ENCODE assay signal across 2 cellular contexts in the genomic region with DNA sequence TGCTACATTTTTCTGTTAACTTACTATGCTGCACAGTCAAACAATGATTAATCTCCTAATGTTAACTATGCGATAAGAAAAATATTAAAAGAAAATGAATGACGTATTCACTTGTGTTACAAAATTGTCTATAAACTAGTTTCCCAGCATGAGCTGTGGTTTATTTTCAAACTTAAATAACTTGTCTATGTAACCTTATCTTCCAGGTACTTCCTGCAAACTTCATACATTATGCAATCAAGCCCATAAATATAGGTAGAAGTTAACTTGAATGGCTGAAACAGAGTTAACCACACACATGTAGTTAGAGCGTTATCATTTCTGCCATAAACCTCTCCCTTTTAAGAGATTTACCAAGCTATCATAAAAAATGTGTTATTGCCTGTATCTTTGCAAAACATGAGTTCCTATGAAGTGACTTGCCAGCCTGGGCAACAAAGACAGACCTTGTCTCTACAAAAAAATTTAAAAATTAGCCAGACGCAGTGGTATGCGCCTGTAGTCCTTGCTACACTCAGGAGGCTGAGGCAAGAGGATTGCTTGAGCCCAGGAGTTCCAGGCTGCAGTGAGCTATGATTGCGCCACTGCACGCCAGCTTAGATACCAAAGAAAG.
TF ChIP-seq lines count a peak whose summit lies in the region.

No MANE protein-coding gene starts in this region.

TF ChIP-seq in HEK293, 187 proteins besides CTCF, POLR2A, EP300 and RAD21 (continues in another document):
- TF ChIP-seq, protein P1, sequence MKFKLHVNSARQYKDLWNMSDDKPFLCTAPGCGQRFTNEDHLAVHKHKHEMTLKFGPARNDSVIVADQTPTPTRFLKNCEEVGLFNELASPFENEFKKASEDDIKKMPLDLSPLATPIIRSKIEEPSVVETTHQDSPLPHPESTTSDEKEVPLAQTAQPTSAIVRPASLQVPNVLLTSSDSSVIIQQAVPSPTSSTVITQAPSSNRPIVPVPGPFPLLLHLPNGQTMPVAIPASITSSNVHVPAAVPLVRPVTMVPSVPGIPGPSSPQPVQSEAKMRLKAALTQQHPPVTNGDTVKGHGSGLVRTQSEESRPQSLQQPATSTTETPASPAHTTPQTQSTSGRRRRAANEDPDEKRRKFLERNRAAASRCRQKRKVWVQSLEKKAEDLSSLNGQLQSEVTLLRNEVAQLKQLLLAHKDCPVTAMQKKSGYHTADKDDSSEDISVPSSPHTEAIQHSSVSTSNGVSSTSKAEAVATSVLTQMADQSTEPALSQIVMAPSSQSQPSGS (tag by site-specific recombination; IDR thresholded peaks at IDR 0.05; ENCODE audit: low read depth) = peak; percentile 80
- no peak for TF ChIP-seq GFI1B (tag by site-specific recombination; IDR thresholded peaks at IDR 0.05)
- TF ChIP-seq, protein P2, sequence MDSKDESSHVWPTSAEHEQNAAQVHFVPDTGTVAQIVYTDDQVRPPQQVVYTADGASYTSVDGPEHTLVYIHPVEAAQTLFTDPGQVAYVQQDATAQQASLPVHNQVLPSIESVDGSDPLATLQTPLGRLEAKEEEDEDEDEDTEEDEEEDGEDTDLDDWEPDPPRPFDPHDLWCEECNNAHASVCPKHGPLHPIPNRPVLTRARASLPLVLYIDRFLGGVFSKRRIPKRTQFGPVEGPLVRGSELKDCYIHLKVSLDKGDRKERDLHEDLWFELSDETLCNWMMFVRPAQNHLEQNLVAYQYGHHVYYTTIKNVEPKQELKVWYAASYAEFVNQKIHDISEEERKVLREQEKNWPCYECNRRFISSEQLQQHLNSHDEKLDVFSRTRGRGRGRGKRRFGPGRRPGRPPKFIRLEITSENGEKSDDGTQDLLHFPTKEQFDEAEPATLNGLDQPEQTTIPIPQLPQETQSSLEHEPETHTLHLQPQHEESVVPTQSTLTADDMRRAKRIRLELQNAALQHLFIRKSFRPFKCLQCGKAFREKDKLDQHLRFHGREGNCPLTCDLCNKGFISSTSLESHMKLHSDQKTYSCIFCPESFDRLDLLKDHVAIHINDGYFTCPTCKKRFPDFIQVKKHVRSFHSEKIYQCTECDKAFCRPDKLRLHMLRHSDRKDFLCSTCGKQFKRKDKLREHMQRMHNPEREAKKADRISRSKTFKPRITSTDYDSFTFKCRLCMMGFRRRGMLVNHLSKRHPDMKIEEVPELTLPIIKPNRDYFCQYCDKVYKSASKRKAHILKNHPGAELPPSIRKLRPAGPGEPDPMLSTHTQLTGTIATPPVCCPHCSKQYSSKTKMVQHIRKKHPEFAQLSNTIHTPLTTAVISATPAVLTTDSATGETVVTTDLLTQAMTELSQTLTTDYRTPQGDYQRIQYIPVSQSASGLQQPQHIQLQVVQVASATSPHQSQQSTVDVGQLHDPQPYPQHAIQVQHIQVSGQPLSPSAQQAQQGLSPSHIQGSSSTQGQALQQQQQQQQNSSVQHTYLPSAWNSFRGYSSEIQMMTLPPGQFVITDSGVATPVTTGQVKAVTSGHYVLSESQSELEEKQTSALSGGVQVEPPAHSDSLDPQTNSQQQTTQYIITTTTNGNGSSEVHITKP (tag by site-specific recombination; IDR thresholded peaks at IDR 0.05) = peak; percentile 51
- TF ChIP-seq, protein P3, sequence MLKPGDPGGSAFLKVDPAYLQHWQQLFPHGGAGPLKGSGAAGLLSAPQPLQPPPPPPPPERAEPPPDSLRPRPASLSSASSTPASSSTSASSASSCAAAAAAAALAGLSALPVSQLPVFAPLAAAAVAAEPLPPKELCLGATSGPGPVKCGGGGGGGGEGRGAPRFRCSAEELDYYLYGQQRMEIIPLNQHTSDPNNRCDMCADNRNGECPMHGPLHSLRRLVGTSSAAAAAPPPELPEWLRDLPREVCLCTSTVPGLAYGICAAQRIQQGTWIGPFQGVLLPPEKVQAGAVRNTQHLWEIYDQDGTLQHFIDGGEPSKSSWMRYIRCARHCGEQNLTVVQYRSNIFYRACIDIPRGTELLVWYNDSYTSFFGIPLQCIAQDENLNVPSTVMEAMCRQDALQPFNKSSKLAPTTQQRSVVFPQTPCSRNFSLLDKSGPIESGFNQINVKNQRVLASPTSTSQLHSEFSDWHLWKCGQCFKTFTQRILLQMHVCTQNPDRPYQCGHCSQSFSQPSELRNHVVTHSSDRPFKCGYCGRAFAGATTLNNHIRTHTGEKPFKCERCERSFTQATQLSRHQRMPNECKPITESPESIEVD (tag by site-specific recombination; IDR thresholded peaks at IDR 0.05) = peak; percentile 76
- peak; percentile 46; the same call in 1 of the 2 replicates for TF ChIP-seq TCF7L2 (IDR thresholded peaks at IDR 0.05; ENCODE audit: borderline replicate concordance, low read depth, low read length)
- no peak for TF ChIP-seq ZNF140 (tag by site-specific recombination; IDR thresholded peaks at IDR 0.05)
- TF ChIP-seq, protein P4, sequence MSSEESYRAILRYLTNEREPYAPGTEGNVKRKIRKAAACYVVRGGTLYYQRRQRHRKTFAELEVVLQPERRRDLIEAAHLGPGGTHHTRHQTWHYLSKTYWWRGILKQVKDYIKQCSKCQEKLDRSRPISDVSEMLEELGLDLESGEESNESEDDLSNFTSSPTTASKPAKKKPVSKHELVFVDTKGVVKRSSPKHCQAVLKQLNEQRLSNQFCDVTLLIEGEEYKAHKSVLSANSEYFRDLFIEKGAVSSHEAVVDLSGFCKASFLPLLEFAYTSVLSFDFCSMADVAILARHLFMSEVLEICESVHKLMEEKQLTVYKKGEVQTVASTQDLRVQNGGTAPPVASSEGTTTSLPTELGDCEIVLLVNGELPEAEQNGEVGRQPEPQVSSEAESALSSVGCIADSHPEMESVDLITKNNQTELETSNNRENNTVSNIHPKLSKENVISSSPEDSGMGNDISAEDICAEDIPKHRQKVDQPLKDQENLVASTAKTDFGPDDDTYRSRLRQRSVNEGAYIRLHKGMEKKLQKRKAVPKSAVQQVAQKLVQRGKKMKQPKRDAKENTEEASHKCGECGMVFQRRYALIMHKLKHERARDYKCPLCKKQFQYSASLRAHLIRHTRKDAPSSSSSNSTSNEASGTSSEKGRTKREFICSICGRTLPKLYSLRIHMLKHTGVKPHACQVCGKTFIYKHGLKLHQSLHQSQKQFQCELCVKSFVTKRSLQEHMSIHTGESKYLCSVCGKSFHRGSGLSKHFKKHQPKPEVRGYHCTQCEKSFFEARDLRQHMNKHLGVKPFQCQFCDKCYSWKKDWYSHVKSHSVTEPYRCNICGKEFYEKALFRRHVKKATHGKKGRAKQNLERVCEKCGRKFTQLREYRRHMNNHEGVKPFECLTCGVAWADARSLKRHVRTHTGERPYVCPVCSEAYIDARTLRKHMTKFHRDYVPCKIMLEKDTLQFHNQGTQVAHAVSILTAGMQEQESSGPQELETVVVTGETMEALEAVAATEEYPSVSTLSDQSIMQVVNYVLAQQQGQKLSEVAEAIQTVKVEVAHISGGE (tag by site-specific recombination; conservative IDR thresholded peaks at IDR 0.05; ENCODE audit: low read depth) = no peak
- no peak for TF ChIP-seq ZIC2 (tag by site-specific recombination; IDR thresholded peaks at IDR 0.05)
- peak; percentile 42; the same call in 1 of the 2 replicates for TF ChIP-seq OSR2 (tag by site-specific recombination; IDR thresholded peaks at IDR 0.05)
- TF ChIP-seq GLIS2 (tag by site-specific recombination; IDR thresholded peaks at IDR 0.05) = no peak
- TF ChIP-seq ZNF350 (tag by site-specific recombination; IDR thresholded peaks at IDR 0.05) = no peak

TF ChIP-seq in K562, 482 proteins besides CTCF, POLR2A, EP300 and RAD21 (continues in another document):
- TF ChIP-seq KLF16 (IDR thresholded peaks at IDR 0.05) (peak; percentile 56; the same call in 1 of the 2 replicates), TEAD4 (IDR thresholded peaks at IDR 0.05; ENCODE audit: low read length) (peak; percentile 81), TEAD4 (CRISPR knock-in tag; IDR thresholded peaks at IDR 0.05; ENCODE audit: borderline replicate concordance) (no peak), ESRRA (IDR thresholded peaks at IDR 0.05; ENCODE audit: borderline replicate concordance, low read depth) (no peak), TBP (optimal IDR thresholded peaks at IDR 0.05; ENCODE audit: low read depth, low read length) (no peak), ZNF77 (CRISPR knock-in tag; IDR thresholded peaks at IDR 0.05) (no peak), ZNF3 (CRISPR knock-in tag; IDR thresholded peaks at IDR 0.05) (no peak), ZFP30 (CRISPR knock-in tag; IDR thresholded peaks at IDR 0.05; ENCODE audit: borderline replicate concordance) (no peak), PRPF4 (IDR thresholded peaks at IDR 0.05; ENCODE audit: insufficient read depth, low read depth, low read length, poor library complexity, severe bottlenecking) (no peak), HNRNPUL1 (IDR thresholded peaks at IDR 0.05; ENCODE audit: low read length) (no peak)
- TF ChIP-seq, protein P5, sequence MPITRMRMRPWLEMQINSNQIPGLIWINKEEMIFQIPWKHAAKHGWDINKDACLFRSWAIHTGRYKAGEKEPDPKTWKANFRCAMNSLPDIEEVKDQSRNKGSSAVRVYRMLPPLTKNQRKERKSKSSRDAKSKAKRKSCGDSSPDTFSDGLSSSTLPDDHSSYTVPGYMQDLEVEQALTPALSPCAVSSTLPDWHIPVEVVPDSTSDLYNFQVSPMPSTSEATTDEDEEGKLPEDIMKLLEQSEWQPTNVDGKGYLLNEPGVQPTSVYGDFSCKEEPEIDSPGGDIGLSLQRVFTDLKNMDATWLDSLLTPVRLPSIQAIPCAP (CRISPR knock-in tag; IDR thresholded peaks at IDR 0.05; ENCODE audit: borderline replicate concordance) = no peak
- TF ChIP-seq, protein P6, sequence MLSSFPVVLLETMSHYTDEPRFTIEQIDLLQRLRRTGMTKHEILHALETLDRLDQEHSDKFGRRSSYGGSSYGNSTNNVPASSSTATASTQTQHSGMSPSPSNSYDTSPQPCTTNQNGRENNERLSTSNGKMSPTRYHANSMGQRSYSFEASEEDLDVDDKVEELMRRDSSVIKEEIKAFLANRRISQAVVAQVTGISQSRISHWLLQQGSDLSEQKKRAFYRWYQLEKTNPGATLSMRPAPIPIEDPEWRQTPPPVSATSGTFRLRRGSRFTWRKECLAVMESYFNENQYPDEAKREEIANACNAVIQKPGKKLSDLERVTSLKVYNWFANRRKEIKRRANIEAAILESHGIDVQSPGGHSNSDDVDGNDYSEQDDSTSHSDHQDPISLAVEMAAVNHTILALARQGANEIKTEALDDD (IDR thresholded peaks at IDR 0.05) = peak; percentile 87
- TF ChIP-seq, protein P7, sequence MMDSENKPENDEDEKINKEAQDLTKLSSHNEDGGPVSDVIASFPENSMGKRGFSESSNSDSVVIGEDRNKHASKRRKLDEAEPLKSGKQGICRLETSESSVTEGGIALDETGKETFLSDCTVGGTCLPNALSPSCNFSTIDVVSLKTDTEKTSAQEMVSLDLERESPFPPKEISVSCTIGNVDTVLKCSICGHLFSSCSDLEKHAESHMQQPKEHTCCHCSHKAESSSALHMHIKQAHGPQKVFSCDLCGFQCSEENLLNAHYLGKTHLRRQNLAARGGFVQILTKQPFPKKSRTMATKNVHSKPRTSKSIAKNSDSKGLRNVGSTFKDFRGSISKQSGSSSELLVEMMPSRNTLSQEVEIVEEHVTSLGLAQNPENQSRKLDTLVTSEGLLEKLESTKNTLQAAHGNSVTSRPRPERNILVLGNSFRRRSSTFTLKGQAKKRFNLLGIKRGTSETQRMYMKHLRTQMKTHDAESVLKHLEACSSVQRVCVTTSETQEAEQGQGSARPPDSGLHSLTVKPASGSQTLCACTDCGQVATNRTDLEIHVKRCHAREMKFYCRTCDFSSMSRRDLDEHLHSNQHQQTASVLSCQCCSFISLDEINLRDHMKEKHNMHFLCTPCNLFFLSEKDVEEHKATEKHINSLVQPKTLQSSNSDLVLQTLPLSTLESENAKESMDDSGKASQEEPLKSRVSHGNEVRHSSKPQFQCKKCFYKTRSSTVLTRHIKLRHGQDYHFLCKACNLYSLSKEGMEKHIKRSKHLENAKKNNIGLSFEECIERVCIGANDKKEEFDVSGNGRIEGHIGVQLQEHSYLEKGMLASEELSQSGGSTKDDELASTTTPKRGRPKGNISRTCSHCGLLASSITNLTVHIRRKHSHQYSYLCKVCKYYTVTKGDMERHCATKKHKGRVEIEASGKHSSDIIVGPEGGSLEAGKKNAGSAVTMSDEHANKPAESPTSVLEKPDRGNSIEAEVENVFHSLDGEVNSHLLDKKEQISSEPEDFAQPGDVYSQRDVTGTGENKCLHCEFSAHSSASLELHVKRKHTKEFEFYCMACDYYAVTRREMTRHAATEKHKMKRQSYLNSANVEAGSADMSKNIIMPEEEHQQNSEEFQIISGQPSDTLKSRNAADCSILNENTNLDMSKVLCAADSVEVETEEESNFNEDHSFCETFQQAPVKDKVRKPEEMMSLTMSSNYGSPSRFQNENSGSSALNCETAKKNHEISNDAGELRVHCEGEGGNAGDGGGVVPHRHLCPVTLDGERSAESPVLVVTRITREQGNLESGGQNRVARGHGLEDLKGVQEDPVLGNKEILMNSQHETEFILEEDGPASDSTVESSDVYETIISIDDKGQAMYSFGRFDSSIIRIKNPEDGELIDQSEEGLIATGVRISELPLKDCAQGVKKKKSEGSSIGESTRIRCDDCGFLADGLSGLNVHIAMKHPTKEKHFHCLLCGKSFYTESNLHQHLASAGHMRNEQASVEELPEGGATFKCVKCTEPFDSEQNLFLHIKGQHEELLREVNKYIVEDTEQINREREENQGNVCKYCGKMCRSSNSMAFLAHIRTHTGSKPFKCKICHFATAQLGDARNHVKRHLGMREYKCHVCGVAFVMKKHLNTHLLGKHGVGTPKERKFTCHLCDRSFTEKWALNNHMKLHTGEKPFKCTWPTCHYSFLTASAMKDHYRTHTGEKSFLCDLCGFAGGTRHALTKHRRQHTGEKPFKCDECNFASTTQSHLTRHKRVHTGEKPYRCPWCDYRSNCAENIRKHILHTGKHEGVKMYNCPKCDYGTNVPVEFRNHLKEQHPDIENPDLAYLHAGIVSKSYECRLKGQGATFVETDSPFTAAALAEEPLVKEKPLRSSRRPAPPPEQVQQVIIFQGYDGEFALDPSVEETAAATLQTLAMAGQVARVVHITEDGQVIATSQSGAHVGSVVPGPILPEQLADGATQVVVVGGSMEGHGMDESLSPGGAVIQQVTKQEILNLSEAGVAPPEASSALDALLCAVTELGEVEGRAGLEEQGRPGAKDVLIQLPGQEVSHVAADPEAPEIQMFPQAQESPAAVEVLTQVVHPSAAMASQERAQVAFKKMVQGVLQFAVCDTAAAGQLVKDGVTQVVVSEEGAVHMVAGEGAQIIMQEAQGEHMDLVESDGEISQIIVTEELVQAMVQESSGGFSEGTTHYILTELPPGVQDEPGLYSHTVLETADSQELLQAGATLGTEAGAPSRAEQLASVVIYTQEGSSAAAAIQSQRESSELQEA (IDR thresholded peaks at IDR 0.05; ENCODE audit: low read depth) = no peak
